In genomic region chr6:100267002-100267401, GRCh38 we compare ENCODE assay signal across 25 cellular contexts.
DNase-seq lines count a peak whose midpoint lies in the region; ATAC-seq, FAIRE-seq and TF ChIP-seq lines count a peak whose summit lies in the region.
"Had no signal": no experiment of that assay in that cellular context is flagged by ENCODE, and none has a peak within 500 bp of the region (broad histone marks: within the 10 kb centered on the region; RNA-seq: fewer than 3 reads in every experiment).

No MANE protein-coding gene starts in this region.

- 0 out of 2 replicates have a peak, but pooled peaks cover 2% of the 10 kb centered on the region for H3K9me3 ChIP-seq in K562 (replicated peaks; ENCODE audit: control insufficient read depth, insufficient read depth, low read depth, low read length)
- H3K9me3 ChIP-seq in neuronal stem cell (replicated peaks in 1 of 2; ENCODE audit: control insufficient read depth in 2 of 2, insufficient read depth in 1 of 2, low read depth in 1 of 2, low read length in 2 of 2) = no peaks in the 10 kb centered on the region
- H3K9me3 ChIP-seq: BLaER1 treated with 17β-estradiol and CSF1 and Interleukin-3, amounts not matched to agents 10 nM and 100 nM had no signal

- TF ChIP-seq EP300 in K562 (IDR thresholded peaks at IDR 0.05; ENCODE audit: low read length) = no peak

- TF ChIP-seq POLR2A in K562 (conservative IDR thresholded peaks at IDR 0.05) = no peak

- ATAC-seq in K562 (no peak), HG03280 (IDR thresholded peaks at IDR 0.05; ENCODE audit: unreplicated experiment) (no peak)
- ATAC-seq: HepG2 had no signal

- no peak overlapping the region for H4K8ac ChIP-seq in neuronal stem cell (ENCODE audit: low read depth, low read length)

- peak overlapping the region; percentile 67 for H2AFZ ChIP-seq in K562 (ENCODE audit: low read depth, low read length)
- H2AFZ ChIP-seq in neuronal stem cell (ENCODE audit: low read length) = no peak overlapping the region

- no peak overlapping the region for H3K23ac ChIP-seq in neuronal stem cell (ENCODE audit: low read depth, low read length, poor library complexity)

- in situ Hi-C loops in K562 (cut with MboI) = no loop called here

- H3K4me2 ChIP-seq in K562 (ENCODE audit: insufficient read depth, low read length) = no peak overlapping the region
- H3K4me2 ChIP-seq in neuronal stem cell (ENCODE audit: insufficient read depth, low read length, poor library complexity, severe bottlenecking) = no peak overlapping the region
- H3K4me2 ChIP-seq: BLaER1 treated with 17β-estradiol and CSF1 and Interleukin-3, amounts not matched to agents 10 nM and 100 nM had no signal

- no peak overlapping the region for H2BK120ac ChIP-seq in neuronal stem cell (ENCODE audit: low read depth, low read length)

- H3K27me3 ChIP-seq in K562 (ENCODE audit: control insufficient read depth in 2 of 2, insufficient read depth in 2 of 2, low read length in 2 of 2) = no peaks in the 10 kb centered on the region
- peaks cover 0 to 15% (median 0%) of the 10 kb centered on the region in 3 experiments for H3K27me3 ChIP-seq in neuronal stem cell (ENCODE audit: control insufficient read depth in 3 of 3, insufficient read depth in 3 of 3, low read depth in 1 of 3, low read length in 3 of 3)
- H3K27me3 ChIP-seq: BLaER1 treated with 17β-estradiol and CSF1 and Interleukin-3, amounts not matched to agents 10 nM and 100 nM had no signal

- CTCF ChIA-PET in K562 (lab: Yijun Ruan, JAX; ENCODE audit: low intra/inter-chr PET ratio) = no interaction called here

- TF ChIP-seq CTCF in K562 (IDR thresholded peaks at IDR 0.05 in 2 of 3, conservative IDR thresholded peaks at IDR 0.05 in 1 of 3; ENCODE audit: insufficient read depth in 2 of 3, low read depth in 1 of 3, low read length in 3 of 3) = no peak

- intact Hi-C loops in K562 (cut with micrococcal nuclease) = no loop called here

- H3K9ac ChIP-seq in K562 (ENCODE audit: insufficient read depth in 1 of 2, low read depth in 2 of 2, low read length in 2 of 2) (no peak overlapping the region; a peak in 1 of 4 replicates), neuronal stem cell (ENCODE audit: low read depth, low read length, poor library complexity) (no peak overlapping the region)
- H3K9ac ChIP-seq: BLaER1 treated with 17β-estradiol and CSF1 and Interleukin-3, amounts not matched to agents 10 nM and 100 nM had no signal

- H2BK15ac ChIP-seq in neuronal stem cell (ENCODE audit: low read length) = no peak overlapping the region

- POLR2A ChIA-PET in K562 (lab: Yijun Ruan, JAX) = no interaction called here

- TF ChIP-seq RAD21 in K562 (CRISPR knock-in tag; conservative IDR thresholded peaks at IDR 0.05 in 1 of 2, IDR thresholded peaks at IDR 0.05 in 1 of 2) = no peak

- no peak overlapping the region for H2BK5ac ChIP-seq in neuronal stem cell (ENCODE audit: low read length)

- H2BK12ac ChIP-seq in neuronal stem cell (ENCODE audit: low read length) = peak overlapping the region; percentile 23

- WGBS in K562 (ENCODE audit: insufficient coverage, low coverage, missing lambda C conversion rate) = 87% methylated on average over 6 of the region's 6 CpGs
- no CpG with 5 or more reads among the region's 6 CpGs for WGBS in neuronal stem cell (ENCODE audit: extremely low coverage in 2 of 2, insufficient read length in 2 of 2, insufficient replicate concordance in 1 of 2), 2 donors

- H4K20me1 ChIP-seq in K562 (replicated peaks; ENCODE audit: control insufficient read depth, insufficient read depth, low read length) = no peaks in the 10 kb centered on the region
- H4K20me1 ChIP-seq: BLaER1 treated with 17β-estradiol and CSF1 and Interleukin-3, amounts not matched to agents 10 nM and 100 nM had no signal

- H3K4me1 ChIP-seq in K562 (replicated peaks in 1 of 2; ENCODE audit: control insufficient read depth in 2 of 2, insufficient read depth in 2 of 2, low read length in 2 of 2) (peaks cover 0 to 6% of the 10 kb centered on the region in 2 experiments; a peak in 2 of 5 replicates), neuronal stem cell (ENCODE audit: control insufficient read depth in 2 of 2, insufficient read depth in 1 of 2, low read depth in 1 of 2, low read length in 2 of 2) (no peaks in the 10 kb centered on the region)
- H3K4me1 ChIP-seq: BLaER1 treated with 17β-estradiol and CSF1 and Interleukin-3, amounts not matched to agents 10 nM and 100 nM had no signal

- H3K4ac ChIP-seq in neuronal stem cell (ENCODE audit: low read length) = no peak overlapping the region

- no peak for FAIRE-seq in K562 (lab: Jason Lieb, UNC)
- FAIRE-seq: A204.1, D721Med, GM18507, HepG2 had no signal

- no peak overlapping the region for H3K18ac ChIP-seq in neuronal stem cell (ENCODE audit: low read length)

- no peak overlapping the region for H3K14ac ChIP-seq in neuronal stem cell (ENCODE audit: low read length)

- H3K9me1 ChIP-seq in K562 (ENCODE audit: control insufficient read depth, insufficient read depth, low read length) = no peaks in the 10 kb centered on the region

- H3K27ac ChIP-seq in K562 (ENCODE audit: extremely low read depth, low read depth, low read length) (no peak overlapping the region), neuronal stem cell (replicated peaks; ENCODE audit: low read length) (no peak overlapping the region)
- H3K27ac ChIP-seq: BLaER1 treated with 17β-estradiol and CSF1 and Interleukin-3, amounts not matched to agents 10 nM and 100 nM had no signal

- H2AK5ac ChIP-seq in neuronal stem cell (ENCODE audit: low read depth, low read length) = no peak overlapping the region

- H3K79me2 ChIP-seq in K562 (ENCODE audit: control insufficient read depth, insufficient read depth, low read length) = no peaks in the 10 kb centered on the region

- DNase-seq in EH (ENCODE audit: low read depth) (peak; percentile 31), M059J (ENCODE audit: low read depth) (peak; percentile 32), K562 (ENCODE audit: extremely low read depth in 1 of 4, low spot score in 3 of 4) (no peak), neuronal stem cell (ENCODE audit: low spot score) (no peak), NAMALWA (ENCODE audit: low spot score) (no peak), UCSD-AML1 (lab: John Stamatoyannopoulos, UW; ENCODE audit: unreplicated experiment) (no peak)
- DNase-seq: AML-193; CD4-positive, alpha-beta T cell; GOT3; HCEC 1CT; KBM-7; MM.1S; NCI-H1048; NCI-H1694; NCI-H2029 treated with DMSO at 0.1 percent for 48 hours; NCI-H2171; NCI-H510A; SHP77 treated with DMSO at 0.1 percent for 48 hours; SW 1271 had no signal

- no peaks in the 10 kb centered on the region for H3K79me1 ChIP-seq in neuronal stem cell (ENCODE audit: low read depth, low read length)

- no peak overlapping the region for H4K91ac ChIP-seq in neuronal stem cell (ENCODE audit: low read depth, low read length, poor library complexity)

- H3K4me3 ChIP-seq in K562 (no peak overlapping the region), neuronal stem cell (ENCODE audit: low read length in 2 of 2) (no peak overlapping the region)
- H3K4me3 ChIP-seq: BLaER1 treated with 17β-estradiol and CSF1 and Interleukin-3, amounts not matched to agents 10 nM and 100 nM had no signal

- H3K36me3 ChIP-seq in K562 (ENCODE audit: control insufficient read depth, insufficient read depth, low read length) (no peaks in the 10 kb centered on the region), neuronal stem cell (replicated peaks in 1 of 2; ENCODE audit: control insufficient read depth in 2 of 2, insufficient read depth in 2 of 2, low read length in 2 of 2) (no peaks in the 10 kb centered on the region)
- H3K36me3 ChIP-seq: BLaER1 treated with 17β-estradiol and CSF1 and Interleukin-3, amounts not matched to agents 10 nM and 100 nM had no signal

- no TSS peak for BruUV-seq in K562 (replicated peaks; lab: Mats Ljungman, UMichigan)

TF ChIP-seq in K562, 482 proteins besides CTCF, POLR2A, EP300 and RAD21:
- TF ChIP-seq BDP1 (IDR thresholded peaks at IDR 0.05; ENCODE audit: insufficient read depth, insufficient read length) (no peak), ZNF282 (CRISPR knock-in tag; IDR thresholded peaks at IDR 0.05) (no peak), ARNT (IDR thresholded peaks at IDR 0.05) (no peak), MNT (conservative IDR thresholded peaks at IDR 0.05) (no peak)

Comparison
In these comparisons a context has a peak if more than half of its experiments do, and no peak if none do; other contexts are left out.
1. DNase-seq: peak in EH (single experiment) and M059J (single experiment); none in K562 (0 of 4), neuronal stem cell (single experiment), NAMALWA (single experiment) and UCSD-AML1 (single experiment).